Comparison of ENCODE assay signal across 10 cellular contexts in genomic region chr18:72700961-72701710, GRCh38.
A peak's percentile ranks its signal among the peaks of the same experiment; 100 is the strongest.
DNase-seq lines count a peak whose midpoint lies in the region; ATAC-seq lines count a peak whose summit lies in the region.
"Had no signal": no experiment of that assay in that cellular context is flagged by ENCODE, and none has a peak within 500 bp of the region (broad histone marks: within the 10 kb centered on the region; RNA-seq: fewer than 3 reads in every experiment).

No MANE protein-coding gene starts in this region.

- H3K4me3 Mint-ChIP-seq in T-helper 17 cell, result no peak overlapping the region
- H3K4me3 Mint-ChIP-seq: stimulated activated naive CD8-positive, alpha-beta T cell treated with anti-CD3 and anti-CD28 coated beads, Interleukin-15, amount 100 ng/mL, for 72 hours had no signal

- DNase-seq in Ammon's horn (ENCODE audit: low spot score), result peak; percentile 40
- DNase-seq in HPDE6-E6E7 (ENCODE audit: extremely low spot score), result peak; percentile 16
- DNase-seq in SJCRH30, result peak; percentile 21 to 58
- DNase-seq in iPS-NIHi7 (ENCODE audit: extremely low spot score), result peak; percentile 16
- DNase-seq in activated CD8-positive, alpha-beta memory T cell treated with anti-CD3 and anti-CD28 coated beads, Interleukin-2, amount 50 U/mL, for 48 hours, result no peak
- no peak for DNase-seq in posterior vena cava (ENCODE audit: low spot score)
- DNase-seq in stimulated activated CD4-positive, alpha-beta T cell treated with anti-CD3 and anti-CD28 coated beads, Interleukin-12 subunit alpha, Interleukin-12 subunit beta, amount 100 ng/mL, for 4 hours, result no peak
- DNase-seq in T-helper 17 cell, result no peak
- DNase-seq: stimulated activated naive CD8-positive, alpha-beta T cell treated with anti-CD3 and anti-CD28 coated beads, Interleukin-15, amount 100 ng/mL, for 72 hours had no signal

- H3K27ac Mint-ChIP-seq in T-helper 17 cell, result no peak overlapping the region
- H3K27ac Mint-ChIP-seq: stimulated activated naive CD8-positive, alpha-beta T cell treated with anti-CD3 and anti-CD28 coated beads, Interleukin-15, amount 100 ng/mL, for 72 hours had no signal

- no peak overlapping the region for H3K4me3 ChIP-seq in SJCRH30
- H3K4me3 ChIP-seq: lung had no signal

- H3K36me3 ChIP-seq in SJCRH30, result no peaks in the 10 kb centered on the region

- H3K4me1 Mint-ChIP-seq in T-helper 17 cell, result no peaks in the 10 kb centered on the region
- H3K4me1 Mint-ChIP-seq: stimulated activated naive CD8-positive, alpha-beta T cell treated with anti-CD3 and anti-CD28 coated beads, Interleukin-15, amount 100 ng/mL, for 72 hours had no signal

- H3K27ac ChIP-seq in SJCRH30, result peak overlapping the region; percentile 49

- H3K27me3 ChIP-seq in SJCRH30, result no peaks in the 10 kb centered on the region

- peaks cover 2% of the 10 kb centered on the region for H3K36me3 Mint-ChIP-seq in T-helper 17 cell (ENCODE audit: low read depth)

- H3K9me3 ChIP-seq in SJCRH30 (replicated peaks), result no peaks in the 10 kb centered on the region
- H3K9me3 ChIP-seq in T-helper 17 cell (ENCODE audit: control insufficient read depth, low read length, poor library complexity, severe bottlenecking), result no peaks in the 10 kb centered on the region

- intact Hi-C loops in posterior vena cava (cut with DNase I), result no loop called here

- H3K4me1 ChIP-seq in SJCRH30, result peaks cover 2% of the 10 kb centered on the region; the same call in 1 of the 2 replicates

- ATAC-seq in T-helper 17 cell, result no peak
- ATAC-seq: stimulated activated naive CD8-positive, alpha-beta T cell treated with anti-CD3 and anti-CD28 coated beads, Interleukin-15, amount 100 ng/mL, for 72 hours had no signal

- H3K27me3 Mint-ChIP-seq in T-helper 17 cell, result no peaks in the 10 kb centered on the region
- H3K27me3 Mint-ChIP-seq: stimulated activated naive CD8-positive, alpha-beta T cell treated with anti-CD3 and anti-CD28 coated beads, Interleukin-15, amount 100 ng/mL, for 72 hours had no signal

Comparison
In these comparisons a context has a peak if more than half of its experiments do, and no peak if none do; other contexts are left out.
1. DNase-seq: peak in Ammon's horn (single experiment), HPDE6-E6E7 (single experiment), SJCRH30 (2 of 2) and iPS-NIHi7 (single experiment); none in activated CD8-positive, alpha-beta memory T cell treated with anti-CD3 and anti-CD28 coated beads, Interleukin-2, amount 50 U/mL, for 48 hours (single experiment), posterior vena cava (single experiment), stimulated activated CD4-positive, alpha-beta T cell treated with anti-CD3 and anti-CD28 coated beads, Interleukin-12 subunit alpha, Interleukin-12 subunit beta, amount 100 ng/mL, for 4 hours (single experiment) and T-helper 17 cell (0 of 3).